ENCODE assay signal across 1 cellular context in genomic region chr2:7572460-7572859, GRCh38.
TF ChIP-seq lines count a peak whose summit lies in the region.

No MANE protein-coding gene starts in this region.

TF ChIP-seq in WTC11, 78 proteins besides CTCF, POLR2A, EP300 and RAD21 (continued from another document):
- TF ChIP-seq E2F4 (CRISPR knock-in tag; IDR thresholded peaks at IDR 0.05; ENCODE audit: borderline replicate concordance, low read depth) = no peak
- no peak for TF ChIP-seq PRDM15 (CRISPR knock-in tag; IDR thresholded peaks at IDR 0.05)
- no peak for TF ChIP-seq KAT7 (CRISPR knock-in tag; IDR thresholded peaks at IDR 0.05; ENCODE audit: borderline replicate concordance)
- no peak for TF ChIP-seq CDX4 (CRISPR knock-in tag; IDR thresholded peaks at IDR 0.05; ENCODE audit: borderline replicate concordance)
- no peak for TF ChIP-seq CREB1 (CRISPR knock-in tag; IDR thresholded peaks at IDR 0.05)
- TF ChIP-seq NFE2L1 (CRISPR knock-in tag; IDR thresholded peaks at IDR 0.05) = no peak
- no peak for TF ChIP-seq HMGXB4 (CRISPR knock-in tag; IDR thresholded peaks at IDR 0.05)
- TF ChIP-seq ERG (CRISPR knock-in tag; IDR thresholded peaks at IDR 0.05) = no peak
- no peak for TF ChIP-seq NFYB (CRISPR knock-in tag; conservative IDR thresholded peaks at IDR 0.05; ENCODE audit: low read depth)
- no peak for TF ChIP-seq ZNF425 (CRISPR knock-in tag; conservative IDR thresholded peaks at IDR 0.05)
- TF ChIP-seq E2F5 (CRISPR knock-in tag; IDR thresholded peaks at IDR 0.05) = no peak
TF ChIP-seq in WTC11: peak in this region for 0.
